Comparison of ENCODE assay signal across 8 cellular contexts in genomic region chr1:36099681-36100341, GRCh38. TPM values are rescaled to one million over a fixed set of nuclear protein-coding genes. Genes with fewer than 3 reads are reported as not detected.
A peak's percentile ranks its signal among the peaks of the same experiment; 100 is the strongest.
DNase-seq lines count a peak whose midpoint lies in the region; ATAC-seq and TF ChIP-seq lines count a peak whose summit lies in the region.

No MANE protein-coding gene starts in this region.

- H3K36me3 ChIP-seq in MM.1S (replicated peaks; ENCODE audit: insufficient read depth, low read length) (no peaks in the 10 kb centered on the region), adipocyte (ENCODE audit: control insufficient read depth, insufficient read depth, low read length, severe bottlenecking) (peaks cover 16% of the 10 kb centered on the region), heart right ventricle (peaks cover 0 to 22% (median 5%) of the 10 kb centered on the region in 9 donors)

- intact Hi-C loops in heart right ventricle (cut with DNase I), result loop anchor here in 9 of 10 donors (1.0 to 10.0 kb wide), 16 partner anchors 32 to 325 kb away; no protein-coding TSS in a partner anchor

- peak overlapping the region; percentile 95 for H3K4me2 ChIP-seq in MM.1S (ENCODE audit: low read depth, low read length)

- H3K27me3 ChIP-seq in MM.1S (replicated peaks; ENCODE audit: insufficient read depth, low read length) (no peaks in the 10 kb centered on the region), adipocyte (replicated peaks; ENCODE audit: control insufficient read depth, insufficient read depth, low read length) (no peaks in the 10 kb centered on the region), heart right ventricle (no peaks in the 10 kb centered on the region)

- TF ChIP-seq CTCF in GM10248 (IDR thresholded peaks at IDR 0.05; ENCODE audit: control extremely low read depth, extremely low read depth, low read depth, missing control alignments) (peak; percentile 88), MM.1S (IDR thresholded peaks at IDR 0.05; ENCODE audit: low read length) (peak; percentile 83), heart right ventricle (IDR thresholded peaks at IDR 0.05) (peak; percentile 68 to 89 (median 80)), retinal pigment epithelial cell (conservative IDR thresholded peaks at IDR 0.05; ENCODE audit: low read depth, low read length) (peak; percentile 87)

- WGBS in heart right ventricle, 2 donors, result 27 to 29% methylated on average over 18 of the region's 18 CpGs

- CTCF ChIA-PET in GM10248 (lab: Yijun Ruan, JAX), result interaction anchor here (0.6 to 19.1 kb wide), 18 partner anchors 9 to 320 kb away, joined by 3 to 226 read pairs (median 4); partner anchors contain the start of gene TRAPPC3

- H3K79me2 ChIP-seq in MM.1S (ENCODE audit: low read length), result no peaks in the 10 kb centered on the region

- H4K20me1 ChIP-seq in MM.1S (ENCODE audit: insufficient read depth, low read length), result no peaks in the 10 kb centered on the region

- H2AFZ ChIP-seq in MM.1S (ENCODE audit: low read length), result peak overlapping the region; percentile 93

- ATAC-seq in heart right ventricle, result peak; percentile 81 to 91 (median 86)
- ATAC-seq in GM21717 (IDR thresholded peaks at IDR 0.05; ENCODE audit: unreplicated experiment), result no peak
- ATAC-seq in HG03432 (IDR thresholded peaks at IDR 0.05; ENCODE audit: unreplicated experiment), result no peak

- POLR2A ChIA-PET in GM10248 (lab: Yijun Ruan, JAX), result no interaction called here

- H3K4me3 ChIP-seq in MM.1S (ENCODE audit: low read length), result peak overlapping the region; percentile 54
- no peak overlapping the region for H3K4me3 ChIP-seq in adipocyte (ENCODE audit: low read length)
- H3K4me3 ChIP-seq in heart right ventricle, result peak overlapping the region in 4 of 10 donors; percentile 5 to 28 (median 11)
- no peak overlapping the region for H3K4me3 ChIP-seq in retinal pigment epithelial cell (ENCODE audit: low read length)

- no peak overlapping the region for H3K9ac ChIP-seq in MM.1S (ENCODE audit: low read length)
- peak overlapping the region; percentile 12 for H3K9ac ChIP-seq in adipocyte (ENCODE audit: low read length)

- H3F3A ChIP-seq in MM.1S (ENCODE audit: insufficient read depth, low read length), result no peaks in the 10 kb centered on the region; the same call in 1 of the 2 replicates

- H3K9me3 ChIP-seq in MM.1S (replicated peaks; ENCODE audit: insufficient read depth, low read length), result no peaks in the 10 kb centered on the region
- H3K9me3 ChIP-seq in adipocyte (ENCODE audit: control insufficient read depth, low read length), result no peaks in the 10 kb centered on the region
- no peaks in the 10 kb centered on the region for H3K9me3 ChIP-seq in heart right ventricle

- H3K9me2 ChIP-seq in MM.1S (replicated peaks; ENCODE audit: insufficient read depth, low read length), result no peaks in the 10 kb centered on the region

- peak; percentile 89 for DNase-seq in GM10248 (ENCODE audit: extremely low spot score)
- DNase-seq in MM.1S, result peak; percentile 67
- peak; percentile 32 to 71 (median 59) for DNase-seq in T-helper 1 cell
- peak; percentile 83 for DNase-seq in adipocyte (ENCODE audit: low read depth)
- peak; percentile 75 to 83 for DNase-seq in heart right ventricle
- DNase-seq in retinal pigment epithelial cell (ENCODE audit: low read depth), result no peak

- no peak overlapping the region for H3K27ac ChIP-seq in MM.1S (ENCODE audit: low read length)
- no peak overlapping the region for H3K27ac ChIP-seq in heart right ventricle

- no peaks in the 10 kb centered on the region for H3K4me1 ChIP-seq in MM.1S (ENCODE audit: low read length)
- H3K4me1 ChIP-seq in adipocyte (ENCODE audit: control insufficient read depth, insufficient read depth, low read length), result peaks cover 16% of the 10 kb centered on the region
- peaks cover 0 to 29% (median 19%) of the 10 kb centered on the region in 9 donors for H3K4me1 ChIP-seq in heart right ventricle

RNA-seq across cellular contexts. Expression of gene ADPRS, which starts 11.1 kb away (rescaled TPM):
- 10 to 100 TPM; 11.0 to 24.3 (median 15.6) TPM for total RNA-seq in heart right ventricle
- polyA plus RNA-seq in heart right ventricle, result 10 to 100 TPM; 18.9 to 23.0 TPM

RNA-seq across cellular contexts. Expression of gene TEKT2, which starts 15.9 kb away (rescaled TPM):
- not detected for total RNA-seq in heart right ventricle
- polyA plus RNA-seq in heart right ventricle, result under 1 TPM in 1 of 2 donors, not detected in 1; 0.06 TPM

RNA-seq across cellular contexts. Expression of gene COL8A2, which starts 25.2 kb away (rescaled TPM):
- total RNA-seq in heart right ventricle, result 1 to 10 TPM in 3 of 10 donors, under 1 TPM in 7; 0.53 to 2.0 (median 0.73) TPM
- under 1 TPM; 0.58 to 0.80 TPM for polyA plus RNA-seq in heart right ventricle

RNA-seq across cellular contexts. Expression of gene TRAPPC3, which starts 49.5 kb away (rescaled TPM):
- 10 to 100 TPM; 41.6 to 62.6 (median 48.4) TPM for total RNA-seq in heart right ventricle
- polyA plus RNA-seq in heart right ventricle, result 10 to 100 TPM; 33.6 to 73.8 TPM

RNA-seq across cellular contexts. Expression of gene MAP7D1, which starts 56.1 kb away (rescaled TPM):
- total RNA-seq in heart right ventricle, result 100 to 1,000 TPM; 277 to 364 (median 325) TPM
- 100 to 1,000 TPM; 176 to 225 TPM for polyA plus RNA-seq in heart right ventricle

Comparison
In these comparisons a context has a peak if more than half of its experiments do, and no peak if none do; other contexts are left out.
1. ATAC-seq: peak in heart right ventricle (8 of 8); none in GM21717 (single experiment) and HG03432 (single experiment).
2. Peak in every context shown above with its lines, with median percentiles within 50 percentile points of each other: CTCF ChIP-seq.